In genomic region chr16:1971678-1972489, GRCh38 we compare ENCODE assay signal across 8 cellular contexts. TPM values are rescaled to one million over a fixed set of nuclear protein-coding genes. Genes with fewer than 3 reads are reported as not detected.
A peak's percentile ranks its signal among the peaks of the same experiment; 100 is the strongest.
DNase-seq lines count a peak whose midpoint lies in the region; ATAC-seq and TF ChIP-seq lines count a peak whose summit lies in the region.

TBL3 (plus strand) TSS chr16:1972053; CDS start chr16:1972165, 112 bp downstream.

- H3K36me3 ChIP-seq in spleen = peaks cover 12 to 35% (median 30%) of the 10 kb centered on the region in 6 donors

- H3K27ac ChIP-seq in caudate nucleus (ENCODE audit: low read depth, low read length) (peak within 1 kb of the TSS; percentile 95), spleen (peak within 1 kb of the TSS; percentile 91 to 98 (median 95))

- H3K4me3 ChIP-seq in spleen = peak within 1 kb of the TSS; percentile 89 to 99 (median 96)

- peak; percentile 74 for ATAC-seq in GM18907 (IDR thresholded peaks at IDR 0.05; ENCODE audit: unreplicated experiment)
- ATAC-seq in HG03139 (IDR thresholded peaks at IDR 0.05; ENCODE audit: unreplicated experiment) = peak; percentile 80

- peaks cover 0 to 34% (median 0%) of the 10 kb centered on the region in 7 donors for H3K27me3 ChIP-seq in spleen (replicated peaks in 1 of 7)

- peaks cover 18 to 37% (median 33%) of the 10 kb centered on the region in 6 donors for H3K4me1 ChIP-seq in spleen

- intact Hi-C loops in spleen (cut with DNase I; ENCODE audit: low total_unique reads) = no loop called here

- 0 to 1% (median 0%) methylated on average over 65 to 87 of the region's 87 CpGs for WGBS in spleen, 5 donors

- TF ChIP-seq POLR2A in spleen (IDR thresholded peaks at IDR 0.05) = peak; percentile 68 to 98 (median 83)

- peak in 3 of 11 experiments; percentile 26 to 42 (median 32) for TF ChIP-seq CTCF in spleen (IDR thresholded peaks at IDR 0.05 in 8 of 11, conservative IDR thresholded peaks at IDR 0.05 in 3 of 11)

- H3K9me3 ChIP-seq in spleen = no peaks in the 10 kb centered on the region

- DNase-seq in AG08396 (ENCODE audit: low spot score) (peak; percentile 96), NCI-H226 (peak; percentile 90), caudate nucleus (lab: John Stamatoyannopoulos, UW) (peak in 60 of 61 donors; percentile 59 to 96 (median 90)), iris pigment epithelial cell (ENCODE audit: low read depth) (peak; percentile 94), spleen (peak; percentile 99)
- peak; percentile 90 to 94 (median 92) for DNase-seq in activated CD4-positive, CD25-positive, alpha-beta regulatory T cell (lab: John Stamatoyannopoulos, UW)

RNA-seq across cellular contexts. Expression of gene TBL3, which starts in this region (rescaled TPM):
- total RNA-seq in spleen = 10 to 100 TPM; 20.6 to 33.0 (median 27.0) TPM
- 10 to 100 TPM; 40.6 to 54.2 (median 46.8) TPM for polyA plus RNA-seq in spleen

Comparison
In these comparisons a context has a peak if more than half of its experiments do, and no peak if none do; other contexts are left out.
1. Peak in every context shown above with its lines: DNase-seq, ATAC-seq, H3K4me3 ChIP-seq and H3K27ac ChIP-seq.